ENCODE assay signal across 20 cellular contexts in the genomic region with DNA sequence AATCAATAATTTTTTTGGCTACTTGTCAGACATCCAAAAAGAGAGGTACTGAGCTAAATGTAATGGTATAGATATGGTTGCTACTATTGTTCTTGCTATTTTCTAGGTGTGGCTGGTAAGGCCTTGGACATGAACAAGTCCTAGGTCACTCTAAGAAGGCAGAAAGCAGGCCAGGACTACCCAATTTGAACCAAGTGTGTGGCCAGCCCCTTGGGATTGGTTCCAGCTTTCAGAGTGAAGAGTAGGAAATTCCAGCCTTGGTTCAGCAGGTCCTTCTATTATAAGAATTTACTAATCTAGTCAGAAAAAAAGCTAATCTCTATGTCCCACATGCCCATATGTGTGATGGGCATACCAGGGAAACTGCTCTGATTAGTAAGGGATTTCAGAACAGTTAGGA.
"Had no signal": no experiment of that assay in that cellular context is flagged by ENCODE, and none has a peak within 500 bp of the region (broad histone marks: within the 10 kb centered on the region; RNA-seq: fewer than 3 reads in every experiment).

No MANE protein-coding gene starts in this region.

- H3K9me3 ChIP-seq: SK-N-SH had no signal

- H3K4me3 ChIP-seq: K562 had no signal

- H3K27ac Mint-ChIP-seq: IgD-negative memory B cell had no signal

- H3K9me3 Mint-ChIP-seq: IgD-negative memory B cell had no signal

- ATAC-seq: K562 had no signal

- H3K4me3 Mint-ChIP-seq: IgD-negative memory B cell had no signal

- DNase-seq: Kasumi-1, MM.1S, NCI-H1092 treated with DMSO at 0.1 percent for 48 hours, NCI-H1436, NCI-H187, NCI-H2029, NCI-H2081 treated with DMSO at 0.1 percent for 48 hours, NCI-H2171, NCI-H226, NCI-H446, NCI-H510A, NCI-H524 treated with DMSO at 0.1 percent for 48 hours, NCI-H69, NCI-H774, Right ventricle myocardium superior, RPMI8226, SK-N-SH had no signal

- H3K4me1 Mint-ChIP-seq: IgD-negative memory B cell had no signal

- H3K27ac ChIP-seq: KMS-11 had no signal
